Comparison of ENCODE assay signal across 1 cellular context in the genomic region with DNA sequence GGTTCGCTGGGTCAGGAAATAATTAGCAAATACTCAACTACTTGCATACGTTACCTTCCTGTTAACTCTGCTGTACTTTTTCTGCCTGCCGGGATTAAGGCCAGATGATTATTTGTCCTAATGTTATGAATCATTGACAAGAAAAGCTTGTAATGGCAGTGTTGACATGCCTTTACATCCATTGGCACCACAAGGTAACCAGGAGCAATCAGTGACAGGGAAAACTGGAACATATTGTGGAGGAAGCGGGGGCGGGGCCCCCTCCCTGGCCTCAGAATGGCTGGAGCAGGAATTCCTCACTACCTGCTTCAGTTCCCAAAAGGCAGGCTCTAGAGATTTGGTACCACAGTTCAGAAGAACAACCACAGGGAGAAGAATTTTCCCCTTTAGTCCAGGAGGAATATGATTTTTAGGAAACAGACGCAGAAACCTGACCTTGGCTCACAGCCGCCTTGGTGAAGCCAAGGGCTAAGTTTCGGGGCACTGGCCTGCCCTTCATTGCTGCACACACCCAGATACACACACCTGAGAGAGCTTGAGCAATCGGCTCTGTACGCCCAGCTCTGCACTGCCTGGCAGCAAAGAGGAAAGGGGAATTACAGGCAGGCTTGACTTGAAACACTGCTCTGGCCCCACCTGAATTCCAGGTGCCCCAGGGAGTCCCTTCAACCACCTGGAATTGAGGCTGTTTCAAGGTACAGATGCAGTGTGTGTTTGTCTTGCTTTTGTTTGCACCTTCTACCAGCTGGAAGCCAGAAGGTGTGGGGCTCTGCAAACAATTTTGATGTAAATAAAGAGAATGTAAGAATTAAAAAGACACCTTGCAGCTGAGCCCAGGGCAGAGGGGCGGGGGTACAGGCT.
TF ChIP-seq lines count a peak whose summit lies in the region.

No MANE protein-coding gene starts in this region.

TF ChIP-seq in K562, 482 proteins besides CTCF, POLR2A, EP300 and RAD21:
- TF ChIP-seq, protein P1, sequence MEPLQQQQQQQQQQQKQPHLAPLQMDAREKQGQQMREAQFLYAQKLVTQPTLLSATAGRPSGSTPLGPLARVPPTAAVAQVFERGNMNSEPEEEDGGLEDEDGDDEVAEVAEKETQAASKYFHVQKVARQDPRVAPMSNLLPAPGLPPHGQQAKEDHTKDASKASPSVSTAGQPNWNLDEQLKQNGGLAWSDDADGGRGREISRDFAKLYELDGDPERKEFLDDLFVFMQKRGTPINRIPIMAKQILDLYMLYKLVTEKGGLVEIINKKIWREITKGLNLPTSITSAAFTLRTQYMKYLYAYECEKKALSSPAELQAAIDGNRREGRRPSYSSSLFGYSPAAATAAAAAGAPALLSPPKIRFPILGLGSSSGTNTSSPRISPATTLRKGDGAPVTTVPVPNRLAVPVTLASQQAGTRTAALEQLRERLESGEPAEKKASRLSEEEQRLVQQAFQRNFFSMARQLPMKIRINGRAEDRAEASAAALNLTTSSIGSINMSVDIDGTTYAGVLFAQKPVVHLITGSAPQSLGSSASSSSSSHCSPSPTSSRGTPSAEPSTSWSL (CRISPR knock-in tag; IDR thresholded peaks at IDR 0.05; ENCODE audit: borderline replicate concordance), result no peak
